In genomic region chr3:43893721-43894120, GRCh38 we compare ENCODE assay signal across 8 cellular contexts.
A peak's percentile ranks its signal among the peaks of the same experiment; 100 is the strongest.
DNase-seq lines count a peak whose midpoint lies in the region; ATAC-seq, FAIRE-seq and TF ChIP-seq lines count a peak whose summit lies in the region.

No MANE protein-coding gene starts in this region.

- RAD21 ChIA-PET in HCT116 (lab: Charles Lee; ENCODE audit: low non-redundant PET in 1 of 2, low total read pairs in 2 of 2, uncharacterized antibody in 2 of 2, unreplicated experiment in 2 of 2) = no interaction called here

- no peaks in the 10 kb centered on the region for H3K36me3 ChIP-seq in HCT116 (ENCODE audit: control insufficient read depth in 1 of 2, insufficient read depth in 2 of 2, low read length in 2 of 2)
- H3K36me3 ChIP-seq in K562 (ENCODE audit: control insufficient read depth, insufficient read depth, low read length) = no peaks in the 10 kb centered on the region
- no peaks in the 10 kb centered on the region for H3K36me3 ChIP-seq in mucosa of rectum (ENCODE audit: control insufficient read depth in 2 of 2, insufficient read depth in 2 of 2, low read length in 2 of 2)

- WGBS in K562 (ENCODE audit: insufficient coverage, low coverage, missing lambda C conversion rate) = 10% methylated on average over 14 of the region's 14 CpGs

- peaks cover 0 to 11% of the 10 kb centered on the region in 2 experiments; a peak in 2 of 4 replicates for H3K4me1 ChIP-seq in HCT116 (ENCODE audit: control insufficient read depth in 1 of 2, insufficient read depth in 2 of 2, low read length in 2 of 2)
- H3K4me1 ChIP-seq in K562 (replicated peaks in 1 of 2; ENCODE audit: control insufficient read depth in 2 of 2, insufficient read depth in 2 of 2, low read length in 2 of 2) = peaks cover 0 to 11% of the 10 kb centered on the region in 2 experiments; a peak in 2 of 5 replicates
- peaks cover 0 to 4% of the 10 kb centered on the region in 2 donors for H3K4me1 ChIP-seq in mucosa of rectum (ENCODE audit: control insufficient read depth in 2 of 2, insufficient read depth in 2 of 2, low read length in 2 of 2)

- FAIRE-seq in K562 (lab: Jason Lieb, UNC) = no peak

- H3K4me2 ChIP-seq in HCT116 (ENCODE audit: low read length) = peak overlapping the region; percentile 69
- H3K4me2 ChIP-seq in K562 (ENCODE audit: insufficient read depth, low read length) = peak overlapping the region; percentile 55

- BruUV-seq in HCT116 (replicated peaks; lab: Mats Ljungman, UMichigan) (no TSS peak), K562 (replicated peaks; lab: Mats Ljungman, UMichigan) (no TSS peak)

- no peak for TF ChIP-seq EP300 in K562 (IDR thresholded peaks at IDR 0.05; ENCODE audit: low read length)

- CTCF ChIA-PET in AG04449 (lab: Yijun Ruan, JAX) = interaction anchor here (0.6 to 1.4 kb wide), 2 partner anchors 8 to 305 kb away, joined by 3 read pairs; no protein-coding TSS in a partner anchor
- CTCF ChIA-PET in HCT116 (lab: Charles Lee) = interaction anchor here (0.9 to 1.0 kb wide), 2 partner anchors 14 to 220 kb away, joined by 3 to 4 read pairs; no protein-coding TSS in a partner anchor
- CTCF ChIA-PET in K562 (lab: Yijun Ruan, JAX; ENCODE audit: low intra/inter-chr PET ratio) = no interaction called here
- CTCF ChIA-PET in HEK293T (lab: Yijun Ruan, JAX) = no interaction called here

- peak; percentile 35; the same call in 1 of the 2 replicates for ATAC-seq in HCT116
- no peak for ATAC-seq in K562
- no peak for ATAC-seq in HG03025 (IDR thresholded peaks at IDR 0.05; ENCODE audit: low FRiP score, unreplicated experiment)

- no peaks in the 10 kb centered on the region for H3K9me3 ChIP-seq in HCT116 (ENCODE audit: control insufficient read depth in 1 of 2, insufficient read depth in 1 of 2, low read depth in 1 of 2, low read length in 2 of 2)
- H3K9me3 ChIP-seq in K562 (replicated peaks; ENCODE audit: control insufficient read depth, insufficient read depth, low read depth, low read length) = no peaks in the 10 kb centered on the region
- H3K9me3 ChIP-seq in mucosa of rectum (ENCODE audit: control insufficient read depth in 2 of 2, low read length in 2 of 2) = no peaks in the 10 kb centered on the region

- in situ Hi-C loops in K562 (cut with MboI) = no loop called here

- DNase-seq in AG04449 (ENCODE audit: low read depth, low spot score) (no peak), HCT116 (ENCODE audit: low read depth, low spot score) (no peak), K562 (ENCODE audit: extremely low read depth in 1 of 4, low spot score in 3 of 4) (no peak), HEK293T (ENCODE audit: extremely low spot score) (no peak), NCI-H1105 (lab: John Stamatoyannopoulos, UW) (no peak), NCI-H526 treated with DMSO at 0.1 percent for 48 hours (lab: John Stamatoyannopoulos, UW) (no peak)

- TF ChIP-seq RAD21 in HCT116 (IDR thresholded peaks at IDR 0.05; ENCODE audit: low read depth) (no peak), K562 (CRISPR knock-in tag; conservative IDR thresholded peaks at IDR 0.05 in 1 of 2, IDR thresholded peaks at IDR 0.05 in 1 of 2) (no peak)

- intact Hi-C loops in HCT116 (cut with micrococcal nuclease) (no loop called here), K562 (cut with micrococcal nuclease) (no loop called here)

- TF ChIP-seq POLR2A in HCT116 (IDR thresholded peaks at IDR 0.05; ENCODE audit: borderline replicate concordance, extremely low read depth, insufficient read depth, insufficient read length) = no peak
- no peak for TF ChIP-seq POLR2A in K562 (conservative IDR thresholded peaks at IDR 0.05)

- H2AFZ ChIP-seq in HCT116 (ENCODE audit: low read depth, low read length, poor library complexity, severe bottlenecking) (no peak overlapping the region), K562 (ENCODE audit: low read depth, low read length) (peak overlapping the region; percentile 81)

- H3K79me2 ChIP-seq in HCT116 (ENCODE audit: insufficient read depth, low read length) (no peaks in the 10 kb centered on the region), K562 (ENCODE audit: control insufficient read depth, insufficient read depth, low read length) (no peaks in the 10 kb centered on the region)

- TF ChIP-seq CTCF in AG04449 (IDR thresholded peaks at IDR 0.05; ENCODE audit: insufficient read depth, low read length, missing control alignments) (no peak), HCT116 (IDR thresholded peaks at IDR 0.05 in 2 of 3, conservative IDR thresholded peaks at IDR 0.05 in 1 of 3; ENCODE audit: borderline replicate concordance in 1 of 3, insufficient read depth in 1 of 3, low read depth in 2 of 3, low read length in 2 of 3) (no peak), K562 (IDR thresholded peaks at IDR 0.05 in 2 of 3, conservative IDR thresholded peaks at IDR 0.05 in 1 of 3; ENCODE audit: insufficient read depth in 2 of 3, low read depth in 1 of 3, low read length in 3 of 3) (no peak)

- H3K9ac ChIP-seq in HCT116 (ENCODE audit: low read length) = peak overlapping the region; percentile 45
- peak overlapping the region in 1 of 2 experiments; percentile 76; a peak in 1 of 4 replicates for H3K9ac ChIP-seq in K562 (ENCODE audit: insufficient read depth in 1 of 2, low read depth in 2 of 2, low read length in 2 of 2)
- H3K9ac ChIP-seq in mucosa of rectum (ENCODE audit: low read depth in 1 of 2, low read length in 2 of 2) = no peak overlapping the region

- no peaks in the 10 kb centered on the region for H3K9me2 ChIP-seq in HCT116 (ENCODE audit: insufficient read depth)

- H3K4me3 ChIP-seq in AG04449 (ENCODE audit: low read depth, low read length) (peak overlapping the region; percentile 57), HCT116 (replicated peaks in 1 of 2; ENCODE audit: low read depth in 1 of 2, low read length in 2 of 2) (peak overlapping the region; percentile 27 to 42), K562 (no peak overlapping the region), mucosa of rectum (ENCODE audit: low read length in 2 of 2) (peak overlapping the region; percentile 45 to 65)

- H4K20me1 ChIP-seq in HCT116 (ENCODE audit: insufficient read depth) = no peaks in the 10 kb centered on the region
- no peaks in the 10 kb centered on the region for H4K20me1 ChIP-seq in K562 (replicated peaks; ENCODE audit: control insufficient read depth, insufficient read depth, low read length)

- no peaks in the 10 kb centered on the region for H3K27me3 ChIP-seq in HCT116 (ENCODE audit: insufficient read depth, low read length)
- H3K27me3 ChIP-seq in K562 (ENCODE audit: control insufficient read depth in 2 of 2, insufficient read depth in 2 of 2, low read length in 2 of 2) = peaks cover 18 to 41% of the 10 kb centered on the region in 2 experiments
- H3K27me3 ChIP-seq in mucosa of rectum (ENCODE audit: control insufficient read depth in 2 of 2, insufficient read depth in 2 of 2, low read length in 2 of 2) = peaks cover 15 to 31% of the 10 kb centered on the region in 2 donors

- no peaks in the 10 kb centered on the region for H3K9me1 ChIP-seq in K562 (ENCODE audit: control insufficient read depth, insufficient read depth, low read length)

- POLR2A ChIA-PET in AG04449 (lab: Yijun Ruan, JAX) = no interaction called here
- POLR2A ChIA-PET in HCT116 (lab: Charles Lee) = interaction anchor here (0.6 kb wide), 1 partner anchor 15 kb away, joined by 3 read pairs; no protein-coding TSS in a partner anchor
- POLR2A ChIA-PET in K562 (lab: Yijun Ruan, JAX) = no interaction called here
- POLR2A ChIA-PET in HEK293T (lab: Yijun Ruan, JAX) = no interaction called here

- H3K27ac ChIP-seq in HCT116 (ENCODE audit: low read depth, low read length) = peak overlapping the region; percentile 58; the same call in 1 of the 2 replicates
- no peak overlapping the region for H3K27ac ChIP-seq in K562 (ENCODE audit: extremely low read depth, low read depth, low read length)
- no peak overlapping the region for H3K27ac ChIP-seq in mucosa of rectum (ENCODE audit: low read depth in 2 of 2, low read length in 2 of 2)

TF ChIP-seq in HCT116, 20 proteins besides CTCF, POLR2A, EP300 and RAD21 (continues in another document):
- no peak for TF ChIP-seq EZH2phosphoT487 (IDR thresholded peaks at IDR 0.05; ENCODE audit: borderline replicate concordance)
- no peak for TF ChIP-seq POLR2AphosphoS5 (IDR thresholded peaks at IDR 0.05; ENCODE audit: low read depth, low read length)

TF ChIP-seq in K562, 482 proteins besides CTCF, POLR2A, EP300 and RAD21:
- TF ChIP-seq TEAD1 (CRISPR knock-in tag; IDR thresholded peaks at IDR 0.05) = no peak
- no peak for TF ChIP-seq NEUROD1 (IDR thresholded peaks at IDR 0.05; ENCODE audit: borderline replicate concordance, low read depth, low read length, partially characterized antibody)
- TF ChIP-seq PREB (CRISPR knock-in tag; IDR thresholded peaks at IDR 0.05) = no peak
- TF ChIP-seq CSDE1 (IDR thresholded peaks at IDR 0.05) = no peak
- no peak for TF ChIP-seq NRF1 (conservative IDR thresholded peaks at IDR 0.05 in 1 of 2, IDR thresholded peaks at IDR 0.05 in 1 of 2)
TF ChIP-seq in K562: peak in this region for 0.

TF ChIP-seq in HEK293T, 16 proteins besides CTCF, POLR2A, EP300 and RAD21:
- TF ChIP-seq L3MBTL2 (conservative IDR thresholded peaks at IDR 0.05) (no peak), SP1 (IDR thresholded peaks at IDR 0.05) (no peak), PKNOX1 (IDR thresholded peaks at IDR 0.05) (no peak), FOXK2 (IDR thresholded peaks at IDR 0.05) (no peak), ARNT (IDR thresholded peaks at IDR 0.05) (no peak), ZNF384 (IDR thresholded peaks at IDR 0.05) (no peak), NFRKB (IDR thresholded peaks at IDR 0.05) (no peak)
TF ChIP-seq in HEK293T: peak in this region for 0.

Comparison
In these comparisons a context has a peak if more than half of its experiments do, and no peak if none do; other contexts are left out.
1. CTCF ChIA-PET loops: an anchor here in AG04449 (0.6 to 1.4 kb wide) and HCT116 (0.9 to 1.0 kb wide); none called in K562 and HEK293T.